17 cellular contexts compared by ENCODE assay signal in the genomic region with DNA sequence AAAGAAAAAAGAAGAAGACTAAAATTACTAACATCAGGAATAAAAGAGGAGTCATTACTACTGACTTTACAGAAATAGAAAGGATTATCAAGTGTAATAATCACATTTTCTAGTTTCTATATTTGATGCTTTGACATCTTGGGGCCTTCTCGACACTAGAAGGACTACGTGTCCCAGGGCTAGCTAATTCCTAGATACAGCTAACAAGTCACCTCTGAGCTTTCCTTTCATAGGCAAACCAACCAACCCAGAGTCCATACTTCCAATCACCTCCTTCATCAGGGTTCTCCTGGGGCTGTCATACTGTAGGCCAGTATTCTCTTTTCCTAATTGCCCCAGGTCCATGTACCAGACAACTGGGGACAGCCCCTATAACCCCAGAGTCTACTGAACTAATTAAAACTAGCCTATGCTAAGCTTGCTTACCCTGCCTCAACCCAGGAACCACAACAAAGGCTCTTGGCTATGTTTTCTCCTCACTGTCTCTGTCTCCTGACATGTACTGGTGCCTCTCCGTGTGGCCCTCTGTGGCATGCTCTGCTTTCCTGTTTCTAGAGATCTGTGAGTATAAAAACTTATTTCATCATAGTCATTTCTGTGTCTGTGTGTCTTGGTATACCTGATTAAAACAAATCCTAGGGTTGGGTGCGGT. TPM values are rescaled to one million over a fixed set of nuclear protein-coding genes. Genes with fewer than 3 reads are reported as not detected.
A peak's percentile ranks its signal among the peaks of the same experiment; 100 is the strongest.
DNase-seq lines count a peak whose midpoint lies in the region; ATAC-seq lines count a peak whose summit lies in the region.
"Had no signal": no experiment of that assay in that cellular context is flagged by ENCODE, and none has a peak within 500 bp of the region (broad histone marks: within the 10 kb centered on the region; RNA-seq: fewer than 3 reads in every experiment).

No MANE protein-coding gene starts in this region.

- POLR2A ChIA-PET in activated CD4-positive, alpha-beta memory T cell treated with anti-CD3 and anti-CD28 coated beads for 36 hours (lab: Charles Lee), result no interaction called here
- POLR2A ChIA-PET in activated CD4-positive, alpha-beta memory T cell treated with anti-CD3 and anti-CD28 coated beads, Interleukin-2, amount 10 ng/mL, durations not matched to agents 7 days and 5 days (lab: Charles Lee), result no interaction called here
- POLR2A ChIA-PET in activated naive CD8-positive, alpha-beta T cell treated with anti-CD3 and anti-CD28 coated beads, Interleukin-2, amount 10 ng/mL, durations not matched to agents 7 days and 5 days (lab: Charles Lee), result no interaction called here

- ATAC-seq in stimulated activated naive CD8-positive, alpha-beta T cell treated with anti-CD3 and anti-CD28 coated beads, Interleukin-15, amount 100 ng/mL, for 72 hours, result peak; percentile 74
- no peak for ATAC-seq in stimulated activated naive CD8-positive, alpha-beta T cell treated with anti-CD3 and anti-CD28 coated beads, Interleukin-15, Interleukin-2, amounts not matched to agents 100 U/mL and 50 U/mL, for 24 hours
- peak; percentile 78 for ATAC-seq in activated naive CD8-positive, alpha-beta T cell treated with anti-CD3 and anti-CD28 coated beads, Interleukin-2, amount 10 ng/mL, durations not matched to agents 7 days and 5 days (ENCODE audit: low read depth)
- ATAC-seq in stimulated activated effector memory CD8-positive, alpha-beta T cell treated with anti-CD3 and anti-CD28 coated beads, Interleukin-12 subunit alpha, Interleukin-12 subunit beta, amount 100 ng/mL, for 72 hours, result peak; percentile 57

- CTCF ChIA-PET in activated CD4-positive, alpha-beta memory T cell treated with anti-CD3 and anti-CD28 coated beads for 36 hours (lab: Charles Lee), result no interaction called here
- CTCF ChIA-PET in activated CD4-positive, alpha-beta memory T cell treated with anti-CD3 and anti-CD28 coated beads, Interleukin-2, amount 10 ng/mL, durations not matched to agents 7 days and 5 days (lab: Charles Lee), result no interaction called here

- peak; percentile 40 for DNase-seq in activated CD4-positive, alpha-beta memory T cell treated with anti-CD3 and anti-CD28 coated beads for 36 hours
- no peak for DNase-seq in activated CD4-positive, alpha-beta memory T cell treated with anti-CD3 and anti-CD28 coated beads, Interleukin-2, amount 10 ng/mL, durations not matched to agents 7 days and 5 days
- DNase-seq in stimulated activated naive CD8-positive, alpha-beta T cell treated with anti-CD3 and anti-CD28 coated beads, Interleukin-15, amount 100 ng/mL, for 72 hours, result no peak
- DNase-seq in stimulated activated naive CD8-positive, alpha-beta T cell treated with anti-CD3 and anti-CD28 coated beads, Interleukin-15, Interleukin-2, amounts not matched to agents 100 U/mL and 50 U/mL, for 24 hours, result no peak
- DNase-seq in activated naive CD8-positive, alpha-beta T cell treated with anti-CD3 and anti-CD28 coated beads, Interleukin-2, amount 10 ng/mL, durations not matched to agents 7 days and 5 days, result no peak
- DNase-seq in stimulated activated effector memory CD8-positive, alpha-beta T cell treated with anti-CD3 and anti-CD28 coated beads, Interleukin-12 subunit alpha, Interleukin-12 subunit beta, amount 100 ng/mL, for 72 hours (ENCODE audit: low spot score in 2 of 2), result no peak
- no peak for DNase-seq in HuH-7 (ENCODE audit: low spot score)
- no peak for DNase-seq in mucosa of gallbladder (ENCODE audit: low spot score)
- DNase-seq: DMS79 treated with DMSO at 0.1 percent for 48 hours, KG1, MV-4-11, NCI-H1417, NCI-H187, NCI-H2227 treated with DMSO at 0.1 percent for 48 hours, NCI-H510A treated with DMSO at 0.1 percent for 48 hours, NCI-H774, Right ventricle myocardium superior had no signal

- intact Hi-C loops in activated CD4-positive, alpha-beta memory T cell treated with anti-CD3 and anti-CD28 coated beads for 36 hours (cut with micrococcal nuclease), result loop anchor here (10.0 kb wide), 1 partner anchor 295 kb away; the partner anchor contains the start of gene HIPK2

- peaks cover 27% of the 10 kb centered on the region for H3K9me3 Mint-ChIP-seq in activated CD4-positive, alpha-beta memory T cell treated with anti-CD3 and anti-CD28 coated beads for 36 hours
- peaks cover 37% of the 10 kb centered on the region for H3K9me3 Mint-ChIP-seq in activated CD4-positive, alpha-beta memory T cell treated with anti-CD3 and anti-CD28 coated beads, Interleukin-2, amount 10 ng/mL, durations not matched to agents 7 days and 5 days
- H3K9me3 Mint-ChIP-seq in stimulated activated naive CD8-positive, alpha-beta T cell treated with anti-CD3 and anti-CD28 coated beads, Interleukin-15, amount 100 ng/mL, for 72 hours, result peaks cover 21 to 38% of the 10 kb centered on the region in 2 donors
- peaks cover 22% of the 10 kb centered on the region for H3K9me3 Mint-ChIP-seq in activated naive CD8-positive, alpha-beta T cell treated with anti-CD3 and anti-CD28 coated beads, Interleukin-2, amount 10 ng/mL, durations not matched to agents 7 days and 5 days
- peaks cover 20% of the 10 kb centered on the region for H3K9me3 Mint-ChIP-seq in stimulated activated effector memory CD8-positive, alpha-beta T cell treated with anti-CD3 and anti-CD28 coated beads, Interleukin-12 subunit alpha, Interleukin-12 subunit beta, amount 100 ng/mL, for 72 hours

- H3K4me3 Mint-ChIP-seq in activated CD4-positive, alpha-beta memory T cell treated with anti-CD3 and anti-CD28 coated beads for 36 hours, result no peak overlapping the region
- no peak overlapping the region for H3K4me3 Mint-ChIP-seq in activated CD4-positive, alpha-beta memory T cell treated with anti-CD3 and anti-CD28 coated beads, Interleukin-2, amount 10 ng/mL, durations not matched to agents 7 days and 5 days
- no peak overlapping the region for H3K4me3 Mint-ChIP-seq in stimulated activated naive CD8-positive, alpha-beta T cell treated with anti-CD3 and anti-CD28 coated beads, Interleukin-15, amount 100 ng/mL, for 72 hours
- H3K4me3 Mint-ChIP-seq in activated naive CD8-positive, alpha-beta T cell treated with anti-CD3 and anti-CD28 coated beads, Interleukin-2, amount 10 ng/mL, durations not matched to agents 7 days and 5 days, result no peak overlapping the region
- no peak overlapping the region for H3K4me3 Mint-ChIP-seq in stimulated activated effector memory CD8-positive, alpha-beta T cell treated with anti-CD3 and anti-CD28 coated beads, Interleukin-12 subunit alpha, Interleukin-12 subunit beta, amount 100 ng/mL, for 72 hours

- H3K27ac Mint-ChIP-seq in activated CD4-positive, alpha-beta memory T cell treated with anti-CD3 and anti-CD28 coated beads for 36 hours, result peak overlapping the region; percentile 51
- H3K27ac Mint-ChIP-seq in activated CD4-positive, alpha-beta memory T cell treated with anti-CD3 and anti-CD28 coated beads, Interleukin-2, amount 10 ng/mL, durations not matched to agents 7 days and 5 days, result no peak overlapping the region
- no peak overlapping the region for H3K27ac Mint-ChIP-seq in stimulated activated naive CD8-positive, alpha-beta T cell treated with anti-CD3 and anti-CD28 coated beads, Interleukin-15, amount 100 ng/mL, for 72 hours
- peak overlapping the region; percentile 8 for H3K27ac Mint-ChIP-seq in activated naive CD8-positive, alpha-beta T cell treated with anti-CD3 and anti-CD28 coated beads, Interleukin-2, amount 10 ng/mL, durations not matched to agents 7 days and 5 days
- no peak overlapping the region for H3K27ac Mint-ChIP-seq in stimulated activated effector memory CD8-positive, alpha-beta T cell treated with anti-CD3 and anti-CD28 coated beads, Interleukin-12 subunit alpha, Interleukin-12 subunit beta, amount 100 ng/mL, for 72 hours

- H3K4me1 Mint-ChIP-seq in activated CD4-positive, alpha-beta memory T cell treated with anti-CD3 and anti-CD28 coated beads for 36 hours (ENCODE audit: low read depth), result peaks cover 10% of the 10 kb centered on the region
- peaks cover 4% of the 10 kb centered on the region for H3K4me1 Mint-ChIP-seq in activated CD4-positive, alpha-beta memory T cell treated with anti-CD3 and anti-CD28 coated beads, Interleukin-2, amount 10 ng/mL, durations not matched to agents 7 days and 5 days
- peaks cover 10% of the 10 kb centered on the region for H3K4me1 Mint-ChIP-seq in stimulated activated naive CD8-positive, alpha-beta T cell treated with anti-CD3 and anti-CD28 coated beads, Interleukin-15, amount 100 ng/mL, for 72 hours
- peaks cover 6% of the 10 kb centered on the region for H3K4me1 Mint-ChIP-seq in activated naive CD8-positive, alpha-beta T cell treated with anti-CD3 and anti-CD28 coated beads, Interleukin-2, amount 10 ng/mL, durations not matched to agents 7 days and 5 days
- no peaks in the 10 kb centered on the region for H3K4me1 Mint-ChIP-seq in stimulated activated effector memory CD8-positive, alpha-beta T cell treated with anti-CD3 and anti-CD28 coated beads, Interleukin-12 subunit alpha, Interleukin-12 subunit beta, amount 100 ng/mL, for 72 hours

- H3K27me3 Mint-ChIP-seq in activated CD4-positive, alpha-beta memory T cell treated with anti-CD3 and anti-CD28 coated beads for 36 hours, result no peaks in the 10 kb centered on the region
- H3K27me3 Mint-ChIP-seq in activated CD4-positive, alpha-beta memory T cell treated with anti-CD3 and anti-CD28 coated beads, Interleukin-2, amount 10 ng/mL, durations not matched to agents 7 days and 5 days, result peaks cover 14% of the 10 kb centered on the region
- H3K27me3 Mint-ChIP-seq in stimulated activated naive CD8-positive, alpha-beta T cell treated with anti-CD3 and anti-CD28 coated beads, Interleukin-15, amount 100 ng/mL, for 72 hours, result no peaks in the 10 kb centered on the region
- H3K27me3 Mint-ChIP-seq in activated naive CD8-positive, alpha-beta T cell treated with anti-CD3 and anti-CD28 coated beads, Interleukin-2, amount 10 ng/mL, durations not matched to agents 7 days and 5 days, result peaks cover 5% of the 10 kb centered on the region

- H3K36me3 Mint-ChIP-seq in activated CD4-positive, alpha-beta memory T cell treated with anti-CD3 and anti-CD28 coated beads for 36 hours, result peaks cover 11% of the 10 kb centered on the region
- peaks cover 28% of the 10 kb centered on the region for H3K36me3 Mint-ChIP-seq in activated CD4-positive, alpha-beta memory T cell treated with anti-CD3 and anti-CD28 coated beads, Interleukin-2, amount 10 ng/mL, durations not matched to agents 7 days and 5 days (ENCODE audit: low read depth)
- H3K36me3 Mint-ChIP-seq in activated naive CD8-positive, alpha-beta T cell treated with anti-CD3 and anti-CD28 coated beads, Interleukin-2, amount 10 ng/mL, durations not matched to agents 7 days and 5 days, result peaks cover 26% of the 10 kb centered on the region
- no peaks in the 10 kb centered on the region for H3K36me3 Mint-ChIP-seq in stimulated activated effector memory CD8-positive, alpha-beta T cell treated with anti-CD3 and anti-CD28 coated beads, Interleukin-12 subunit alpha, Interleukin-12 subunit beta, amount 100 ng/mL, for 72 hours

RNA-seq across cellular contexts. Expression of gene PARP12, which starts 6.7 kb away (rescaled TPM):
- total RNA-seq in activated CD4-positive, alpha-beta memory T cell treated with anti-CD3 and anti-CD28 coated beads for 36 hours, result 10 to 100 TPM; 26.7 to 30.6 TPM
- 100 to 1,000 TPM; 146 to 151 TPM for total RNA-seq in activated CD4-positive, alpha-beta memory T cell treated with anti-CD3 and anti-CD28 coated beads, Interleukin-2, amount 10 ng/mL, durations not matched to agents 7 days and 5 days
- 100 to 1,000 TPM; 125 to 126 TPM for total RNA-seq in activated naive CD8-positive, alpha-beta T cell treated with anti-CD3 and anti-CD28 coated beads, Interleukin-2, amount 10 ng/mL, durations not matched to agents 7 days and 5 days
- 26.7 TPM for total RNA-seq in mucosa of gallbladder

Comparison
In these comparisons a context has a peak if more than half of its experiments do, and no peak if none do; other contexts are left out.
1. H3K27ac Mint-ChIP-seq: peak in activated CD4-positive, alpha-beta memory T cell treated with anti-CD3 and anti-CD28 coated beads for 36 hours (single experiment) and activated naive CD8-positive, alpha-beta T cell treated with anti-CD3 and anti-CD28 coated beads, Interleukin-2, amount 10 ng/mL, durations not matched to agents 7 days and 5 days (single experiment); none in activated CD4-positive, alpha-beta memory T cell treated with anti-CD3 and anti-CD28 coated beads, Interleukin-2, amount 10 ng/mL, durations not matched to agents 7 days and 5 days (single experiment), stimulated activated naive CD8-positive, alpha-beta T cell treated with anti-CD3 and anti-CD28 coated beads, Interleukin-15, amount 100 ng/mL, for 72 hours (0 of 2) and stimulated activated effector memory CD8-positive, alpha-beta T cell treated with anti-CD3 and anti-CD28 coated beads, Interleukin-12 subunit alpha, Interleukin-12 subunit beta, amount 100 ng/mL, for 72 hours (single experiment).